ENCODE assay signal across 12 cellular contexts in the genomic region with DNA sequence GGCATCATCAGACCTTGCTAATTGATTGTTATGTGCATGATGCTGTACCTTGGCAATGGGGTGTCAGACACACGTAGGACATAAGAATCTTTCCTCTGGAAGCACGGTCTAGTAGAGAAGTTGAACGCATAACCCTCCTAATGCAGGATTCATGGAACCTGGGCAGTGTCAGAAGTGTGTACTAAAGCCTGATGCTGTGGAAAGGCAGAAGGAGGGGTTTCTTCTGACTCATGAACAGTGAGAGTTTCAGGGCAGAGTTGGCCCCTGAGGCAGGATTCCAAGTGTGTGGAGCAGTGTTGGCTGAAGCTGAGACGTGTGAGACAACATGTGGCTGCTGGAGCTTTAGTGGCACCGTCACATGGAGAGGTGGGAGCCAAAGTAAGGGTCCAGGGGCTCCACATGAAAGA. TPM values are rescaled to one million over a fixed set of nuclear protein-coding genes. Genes with fewer than 3 reads are reported as not detected.
DNase-seq lines count a peak whose midpoint lies in the region; ATAC-seq and TF ChIP-seq lines count a peak whose summit lies in the region.
"Had no signal": no experiment of that assay in that cellular context is flagged by ENCODE, and none has a peak within 500 bp of the region (broad histone marks: within the 10 kb centered on the region; RNA-seq: fewer than 3 reads in every experiment).

No MANE protein-coding gene starts in this region.

- H3K27ac ChIP-seq in gastrocnemius medialis (peak overlapping the region in 3 of 4 donors; percentile 88 to 93 (median 88)), WERI-Rb-1 (no peak overlapping the region)

- intact Hi-C loops in gastrocnemius medialis (cut with DNase I; ENCODE audit: low total_unique reads): no loop called here

- H3K36me3 ChIP-seq in gastrocnemius medialis (no peaks in the 10 kb centered on the region), WERI-Rb-1 (no peaks in the 10 kb centered on the region; the same call in 1 of the 2 replicates)

- H3K4me1 ChIP-seq in gastrocnemius medialis: peaks cover 46 to 47% of the 10 kb centered on the region in 2 donors

- TF ChIP-seq CTCF in fibroblast of mammary gland (conservative IDR thresholded peaks at IDR 0.05; ENCODE audit: control insufficient read depth, insufficient read depth, low read depth, low read length): no peak
- TF ChIP-seq CTCF in gastrocnemius medialis (IDR thresholded peaks at IDR 0.05 in 4 of 5, conservative IDR thresholded peaks at IDR 0.05 in 1 of 5): no peak
- TF ChIP-seq CTCF in GM10266 (IDR thresholded peaks at IDR 0.05; ENCODE audit: control insufficient read depth, insufficient read depth, low read depth, missing control alignments): no peak
- no peak for TF ChIP-seq CTCF in WERI-Rb-1 (IDR thresholded peaks at IDR 0.05; ENCODE audit: low read depth, low read length)

- H3K4me3 ChIP-seq in fibroblast of mammary gland (ENCODE audit: control insufficient read depth, low read depth, low read length) (no peak overlapping the region), gastrocnemius medialis (no peak overlapping the region), WERI-Rb-1 (ENCODE audit: low read depth, low read length) (no peak overlapping the region)

- no peak for TF ChIP-seq POLR2A in gastrocnemius medialis (IDR thresholded peaks at IDR 0.05)

- in situ Hi-C loops in gastrocnemius medialis (cut with MboI; ENCODE audit: low sequenced_read_pairs in 4 of 4): no loop called here

- H3K27me3 ChIP-seq in gastrocnemius medialis (no peaks in the 10 kb centered on the region), WERI-Rb-1 (ENCODE audit: insufficient read depth, low read depth, severe bottlenecking) (no peaks in the 10 kb centered on the region)

- DNase-seq in ELR (ENCODE audit: low read depth): peak; percentile 95
- peak; percentile 95 for DNase-seq in RPMI7951 (ENCODE audit: low read depth)
- DNase-seq in fibroblast of mammary gland (ENCODE audit: low read depth): peak; percentile 94
- peak in 1 of 2 donors; percentile 36 for DNase-seq in gastrocnemius medialis
- DNase-seq in GM10266 (ENCODE audit: extremely low spot score): no peak
- DNase-seq in WERI-Rb-1: no peak
- DNase-seq: activated naive CD4-positive, alpha-beta T cell treated with anti-CD3 and anti-CD28 coated beads, Interleukin-2, amount 10 ng/mL, durations not matched to agents 7 days and 5 days; MM.1S; naive thymus-derived CD8-positive, alpha-beta T cell had no signal

- H3K9me3 ChIP-seq in gastrocnemius medialis (no peaks in the 10 kb centered on the region), WERI-Rb-1 (ENCODE audit: severe bottlenecking) (no peaks in the 10 kb centered on the region)

- no peak for ATAC-seq in gastrocnemius medialis
- ATAC-seq in GM19023 (IDR thresholded peaks at IDR 0.05; ENCODE audit: unreplicated experiment): no peak
- ATAC-seq in HG03432 (IDR thresholded peaks at IDR 0.05; ENCODE audit: unreplicated experiment): no peak
- ATAC-seq: naive thymus-derived CD8-positive, alpha-beta T cell; WTC11 had no signal

RNA-seq across cellular contexts. Expression of gene PANX1, which starts 3.5 kb away (rescaled TPM):
- total RNA-seq in RPMI7951 (2014; rRNA removed; shearing (Covaris generic)): 40.6 and 42.9 TPM in 2 replicates
- 100 to 1,000 TPM in 1 of 4 donors, 10 to 100 TPM in 3; 29.1 to 109 (median 37.9) TPM for total RNA-seq in gastrocnemius medialis

Comparison
In these comparisons a context has a peak if more than half of its experiments do, and no peak if none do; other contexts are left out.
1. DNase-seq: peak in ELR (single experiment), RPMI7951 (single experiment) and fibroblast of mammary gland (single experiment); none in GM10266 (single experiment) and WERI-Rb-1 (single experiment).